Comparison of ENCODE assay signal across 8 cellular contexts in the genomic region with DNA sequence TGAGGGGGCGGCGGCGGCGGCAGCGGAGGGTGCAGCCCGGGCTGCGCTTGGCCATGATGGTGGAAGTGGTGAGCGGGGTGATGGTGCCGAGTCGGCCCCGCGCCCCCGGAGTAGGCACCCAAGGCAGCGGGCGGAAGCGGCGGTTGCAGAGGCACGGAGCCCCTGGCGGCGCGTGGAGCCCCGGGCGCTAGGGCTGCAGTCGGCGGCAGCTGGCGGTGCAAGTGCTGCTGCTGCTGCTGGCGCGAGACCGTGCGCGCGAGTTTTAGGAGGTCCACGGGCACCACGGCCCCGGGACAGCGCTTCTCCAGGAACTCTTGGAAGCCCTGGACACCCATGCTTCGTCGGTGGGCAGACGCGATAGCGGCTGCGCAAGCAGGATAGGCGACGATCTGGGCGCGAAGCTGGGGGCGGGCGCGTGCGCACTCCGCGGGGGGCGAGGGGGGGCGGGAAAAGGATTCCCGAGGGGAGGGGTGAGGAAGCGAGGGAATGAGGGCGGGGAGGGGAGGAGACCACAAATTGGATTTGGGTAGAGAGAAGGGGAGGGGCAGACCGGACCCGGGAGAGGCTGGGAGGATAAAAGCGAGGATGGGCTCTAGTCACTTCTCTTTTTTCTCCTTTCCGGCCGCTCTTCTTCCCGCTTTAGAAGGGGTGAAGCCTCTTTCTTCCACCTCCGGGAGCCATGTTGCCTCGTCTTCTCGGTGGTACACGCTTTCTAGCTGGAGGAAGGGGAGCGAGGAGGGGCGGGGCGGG. TPM values are rescaled to one million over a fixed set of nuclear protein-coding genes. Genes with fewer than 3 reads are reported as not detected.
A peak's percentile ranks its signal among the peaks of the same experiment; 100 is the strongest.
DNase-seq lines count a peak whose midpoint lies in the region; ATAC-seq and TF ChIP-seq lines count a peak whose summit lies in the region.

A gene with protein sequence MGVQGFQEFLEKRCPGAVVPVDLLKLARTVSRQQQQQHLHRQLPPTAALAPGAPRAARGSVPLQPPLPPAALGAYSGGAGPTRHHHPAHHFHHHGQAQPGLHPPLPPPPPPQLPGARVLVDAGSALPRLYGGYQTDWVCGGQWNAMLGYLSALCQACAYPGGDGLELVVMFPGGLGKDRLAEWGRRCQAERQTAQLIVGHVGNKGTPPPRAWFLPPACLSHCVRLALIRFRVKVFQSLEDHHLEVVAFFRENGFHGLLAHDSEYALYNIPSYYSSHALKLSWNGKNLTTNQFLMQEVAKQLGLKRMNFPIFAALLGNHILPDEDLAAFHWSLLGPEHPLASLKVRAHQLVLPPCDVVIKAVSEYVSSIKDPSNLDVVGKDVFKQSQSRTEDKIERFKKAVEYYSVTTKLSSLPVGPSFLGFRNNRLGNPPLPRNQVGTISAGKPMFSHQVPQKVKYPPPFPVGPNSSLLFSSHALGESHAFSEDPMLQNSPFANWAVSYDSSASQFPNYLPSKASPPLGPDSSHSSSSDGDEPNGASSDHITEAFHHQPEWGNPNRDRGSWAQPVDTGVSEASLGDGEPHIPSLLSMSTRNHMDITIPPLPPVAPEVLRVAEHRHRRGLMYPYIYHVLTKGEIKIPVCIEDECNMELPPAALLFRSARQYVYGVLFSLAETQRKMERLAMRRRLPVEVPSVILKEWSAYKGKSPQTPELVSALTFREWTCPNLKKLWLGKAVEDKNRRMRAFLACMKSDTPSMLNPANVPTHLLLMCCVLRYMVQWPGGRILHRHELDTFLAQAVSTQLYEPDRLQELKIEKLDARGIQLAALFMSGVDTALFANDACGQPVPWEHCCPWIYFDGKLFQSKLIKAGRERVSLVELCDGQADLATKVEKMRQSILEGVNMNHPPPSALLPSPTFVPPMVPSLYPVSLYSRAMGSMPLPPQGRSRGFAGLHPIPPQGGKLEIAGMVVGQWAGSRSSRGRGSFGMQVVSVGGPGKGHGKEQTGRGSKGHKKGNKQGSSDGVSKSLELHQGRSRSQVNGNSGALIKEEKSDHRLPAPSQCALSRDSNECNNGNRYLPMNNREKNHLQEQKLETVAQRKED (minus strand): TSS at position 391 of the 750 bp plus-strand sequence. CDS start 56 bp downstream, at position 335.

- TF ChIP-seq CTCF in AG10803 (conservative IDR thresholded peaks at IDR 0.05; ENCODE audit: low read length) = no peak
- TF ChIP-seq CTCF in right lobe of liver (IDR thresholded peaks at IDR 0.05) = no peak

- WGBS in right lobe of liver (ENCODE audit: insufficient coverage, low coverage, low lambda C conversion rate, missing lambda C conversion rate) = 31% methylated on average over 33 of the region's 70 CpGs

- H3K4me3 ChIP-seq in AG10803 (ENCODE audit: low read length) = peak within 1 kb of the TSS; percentile 65
- peak within 1 kb of the TSS; percentile 59 to 84 (median 69) for H3K4me3 ChIP-seq in right lobe of liver

- no peaks in the 10 kb centered on the region for H3K9me3 ChIP-seq in right lobe of liver

- H3K4me1 ChIP-seq in right lobe of liver = peaks cover 0 to 18% (median 0%) of the 10 kb centered on the region in 4 donors

- H3K27ac ChIP-seq in right lobe of liver = peak within 1 kb of the TSS; percentile 44 to 65 (median 61)

- TF ChIP-seq POLR2A in right lobe of liver (IDR thresholded peaks at IDR 0.05) = peak; percentile 9

- no peaks in the 10 kb centered on the region for H3K27me3 ChIP-seq in right lobe of liver

- intact Hi-C loops in right lobe of liver (cut with DNase I) = no loop called here

- no peaks in the 10 kb centered on the region for H3K36me3 ChIP-seq in right lobe of liver

- peak; percentile 64 for DNase-seq in AG10803 (ENCODE audit: low read depth)
- DNase-seq in NCI-H69 (lab: John Stamatoyannopoulos, UW) = peak; percentile 88
- DNase-seq in activated CD4-positive, alpha-beta T cell treated with anti-CD3 and anti-CD28 coated beads, Interleukin-2, amount 50 U/mL, for 1 hour = peak; percentile 56
- peak; percentile 76 for DNase-seq in dermis blood vessel endothelial cell
- peak; percentile 69 to 71 (median 69) for DNase-seq in right lobe of liver
- peak; percentile 71 for DNase-seq in stimulated activated CD4-positive, alpha-beta T cell treated with anti-CD3 and anti-CD28 coated beads, Interleukin-4, amount 100 ng/mL, for 1 hour

- ATAC-seq in GM19043 (IDR thresholded peaks at IDR 0.05; ENCODE audit: low read depth, unreplicated experiment) = peak; percentile 24
- peak; percentile 57 for ATAC-seq in HG03432 (IDR thresholded peaks at IDR 0.05; ENCODE audit: unreplicated experiment)
- peak; percentile 85 to 88 (median 86) for ATAC-seq in right lobe of liver

RNA-seq across cellular contexts. Expression of the gene that starts here (rescaled TPM):
- 4.4 and 4.7 TPM in 2 replicates for total RNA-seq in dermis blood vessel endothelial cell
- 1 to 10 TPM; 2.9 to 5.0 (median 4.3) TPM for total RNA-seq in right lobe of liver

Comparison
In these comparisons a context has a peak if more than half of its experiments do, and no peak if none do; other contexts are left out.
1. Peak in every context shown above with its lines: DNase-seq, ATAC-seq, H3K4me3 ChIP-seq and H3K27ac ChIP-seq.
2. ATAC-seq: peak in every context shown above with its lines; median percentile 86 in right lobe of liver; 57 in HG03432; 24 in GM19043.